31 cellular contexts compared by ENCODE assay signal in the genomic region with DNA sequence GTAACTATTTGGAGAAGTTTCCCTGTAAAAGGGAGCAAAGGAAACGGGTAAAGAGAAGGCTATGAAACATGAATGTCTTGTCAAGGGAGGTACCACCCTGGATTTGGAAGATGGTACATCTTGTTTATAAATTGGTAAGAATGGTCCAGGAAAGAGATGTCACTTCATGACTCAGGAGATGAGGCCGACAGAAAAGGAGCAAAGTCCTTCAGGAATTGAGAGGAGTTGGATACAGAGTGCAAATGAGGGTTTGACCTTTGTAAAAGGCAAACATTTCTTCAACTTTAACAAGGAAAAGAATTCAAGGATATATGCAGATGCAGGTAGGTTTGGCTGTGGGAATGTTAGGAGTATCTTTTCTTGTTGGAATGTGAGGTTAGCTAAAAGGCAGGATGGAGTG. TPM values are rescaled to one million over a fixed set of nuclear protein-coding genes. Genes with fewer than 3 reads are reported as not detected.
"Had no signal": no experiment of that assay in that cellular context is flagged by ENCODE, and none has a peak within 500 bp of the region (broad histone marks: within the 10 kb centered on the region; RNA-seq: fewer than 3 reads in every experiment).

No MANE protein-coding gene starts in this region.

- DNase-seq: activated B cell treated with CpG ODN at 0.5 μM for 24 hours; activated CD4-positive, alpha-beta memory T cell treated with anti-CD3 and anti-CD28 coated beads for 36 hours; activated CD4-positive, alpha-beta T cell treated with anti-CD3 and anti-CD28 coated beads for 4 hours; activated CD4-positive, alpha-beta T cell treated with anti-CD3 and anti-CD28 coated beads, Interleukin-2, amount 50 U/mL, for 1 hour; activated CD4-positive, CD25-positive, alpha-beta regulatory T cell treated with anti-CD3 and anti-CD28 coated beads, Interleukin-2, amount 50 U/mL, for 72 hours; activated CD8-positive, alpha-beta memory T cell treated with anti-CD3 and anti-CD28 coated beads, Interleukin-2, amount 50 U/mL, for 4 hours; activated effector memory CD4-positive, alpha-beta T cell treated with Interleukin-2 at 50 U/mL for 16 hours; activated naive CD4-positive, alpha-beta T cell treated with anti-CD3 and anti-CD28 coated beads, Interleukin-2, amount 10 ng/mL, durations not matched to agents 7 days and 5 days; activated T-cell treated with anti-CD3 and anti-CD28 coated beads for 4 hours; activated T-cell treated with anti-CD3 and anti-CD28 coated beads, Interleukin-2, amount 50 U/mL, for 4 hours; amygdala; NCI-H1092 treated with DMSO at 0.1 percent for 48 hours; NCI-H146; NCI-H187; NCI-H2029 treated with DMSO at 0.1 percent for 48 hours; NCI-H345; NCI-H524 treated with DMSO at 0.1 percent for 48 hours; SHP77; SK-N-SH; T-helper 1 cell; T-helper 2 cell; T-helper 9 cell had no signal

- H3K9me3 ChIP-seq: ascending aorta, SJSA1, SK-N-SH had no signal

- H3K27me3 ChIP-seq: ascending aorta, cardiac muscle cell, SJSA1 had no signal

- H3K9ac ChIP-seq: KMS-11, SK-N-SH had no signal

- H3K4me3 ChIP-seq: ascending aorta, cardiac muscle cell, SJSA1 had no signal

- H3K4me1 ChIP-seq: ascending aorta, SJSA1 had no signal

- ATAC-seq: activated T-cell treated with anti-CD3 and anti-CD28 coated beads, Interleukin-2, amount 50 U/mL, for 4 hours; Panc1 had no signal

- H3K27ac ChIP-seq: ascending aorta, cardiac muscle cell, KMS-11, SJSA1, VCaP had no signal

- H3K4me2 ChIP-seq: KMS-11, SK-N-SH had no signal

RNA-seq across cellular contexts. Expression of gene GALNT8, which starts 40.5 kb away (rescaled TPM):
- total RNA-seq: ascending aorta, LHCN-M2, NCI-H460, RPMI7951, SJSA1 had no signal
- polyA plus RNA-seq: SK-N-SH had no signal
